Comparison of ENCODE assay signal across 8 cellular contexts in genomic region chr19:36113895-36114762, GRCh38. TPM values are rescaled to one million over a fixed set of nuclear protein-coding genes. Genes with fewer than 3 reads are reported as not detected.
A peak's percentile ranks its signal among the peaks of the same experiment; 100 is the strongest.
DNase-seq lines count a peak whose midpoint lies in the region; ATAC-seq and TF ChIP-seq lines count a peak whose summit lies in the region.

No MANE protein-coding gene starts in this region.

- H3K4me3 ChIP-seq in OCI-LY3 (ENCODE audit: low read length), result peak overlapping the region; percentile 88

- peak overlapping the region; percentile 11; the same call in 1 of the 2 replicates for H2AFZ ChIP-seq in OCI-LY3 (ENCODE audit: low read depth, low read length)

- H3K79me2 ChIP-seq in OCI-LY3 (ENCODE audit: low read length), result peaks cover 26% of the 10 kb centered on the region

- H3K4me1 Mint-ChIP-seq in MCF 10A (ENCODE audit: insufficient read depth, unreplicated experiment), result peaks cover 17% of the 10 kb centered on the region

- POLR2A ChIA-PET in MCF 10A (lab: Yijun Ruan, JAX), result interaction anchor here (0.6 to 3.7 kb wide), 28 partner anchors 8 to 1889 kb away, joined by 3 to 32 read pairs (median 4); partner anchors contain the start of genes ALKBH6, CAPNS1, NFKBID and PSENEN

- no peak for TF ChIP-seq CTCF in C4-2B (conservative IDR thresholded peaks at IDR 0.05)
- TF ChIP-seq CTCF in OCI-LY3 (IDR thresholded peaks at IDR 0.05; ENCODE audit: low read depth, low read length), result 0 out of 2 replicates have a peak, but pooled peaks have one; percentile 3
- no peak for TF ChIP-seq CTCF in MCF 10A (IDR thresholded peaks at IDR 0.05; ENCODE audit: unreplicated experiment)

- CTCF ChIA-PET in MCF 10A (lab: Yijun Ruan, JAX), result interaction anchor here (0.7 to 4.3 kb wide), 6 partner anchors 14 to 233 kb away, joined by 3 to 27 read pairs (median 6); no protein-coding TSS in a partner anchor

- no peaks in the 10 kb centered on the region for H3K9me3 Mint-ChIP-seq in MCF 10A (ENCODE audit: unreplicated experiment)

- 0 out of 2 replicates have a peak, but pooled peaks cover 3% of the 10 kb centered on the region for H4K20me1 ChIP-seq in OCI-LY3 (ENCODE audit: insufficient read depth, low read length)

- H3K36me3 Mint-ChIP-seq in MCF 10A (ENCODE audit: insufficient read depth, unreplicated experiment), result peaks cover 69% of the 10 kb centered on the region

- peak overlapping the region; percentile 91 for H3K4me3 Mint-ChIP-seq in MCF 10A (ENCODE audit: unreplicated experiment)

- ATAC-seq in GM21717 (IDR thresholded peaks at IDR 0.05; ENCODE audit: unreplicated experiment), result peak; percentile 7

- no peaks in the 10 kb centered on the region for H3K27me3 Mint-ChIP-seq in MCF 10A (ENCODE audit: insufficient read depth, unreplicated experiment)

- H3K4me2 ChIP-seq in OCI-LY3 (ENCODE audit: low read length), result peak overlapping the region; percentile 74

- DNase-seq in MCF 10A (ENCODE audit: unreplicated experiment) (peak; percentile 40), SIG-M5 treated with dmso at 0.1 percent for 504 hours (lab: John Stamatoyannopoulos, UW; ENCODE audit: unreplicated experiment) (no peak), inferior parietal cortex (ENCODE audit: extremely low spot score) (no peak)
- peak; percentile 4 to 16 for DNase-seq in stimulated activated CD4-positive, alpha-beta T cell treated with anti-CD3 and anti-CD28 coated beads, Interleukin-4, amount 100 ng/mL, for 4 hours

- peak overlapping the region; percentile 94 for H3K27ac Mint-ChIP-seq in MCF 10A (ENCODE audit: low read depth, unreplicated experiment)

- BruUV-seq in MCF 10A (replicated peaks; lab: Mats Ljungman, UMichigan), result TSS peak; percentile 65

- H3K36me3 ChIP-seq in OCI-LY3 (replicated peaks; ENCODE audit: low read depth, low read length), result peaks cover 29% of the 10 kb centered on the region

- intact Hi-C loops in MCF 10A (cut with micrococcal nuclease), result loop anchor here (1.0 to 10.0 kb wide), 3 partner anchors 23 to 229 kb away; no protein-coding TSS in a partner anchor

- H3K27ac ChIP-seq in C4-2B, result peak overlapping the region; percentile 91
- H3K27ac ChIP-seq in OCI-LY3 (ENCODE audit: low read length), result peak overlapping the region; percentile 77
- H3K27ac ChIP-seq in layer of hippocampus (ENCODE audit: low read depth, low read length), result peak overlapping the region; percentile 95

- H3K9ac ChIP-seq in OCI-LY3 (ENCODE audit: low read length), result peak overlapping the region; percentile 94

- H3K9me3 ChIP-seq in OCI-LY3 (ENCODE audit: insufficient read depth, low read length), result no peaks in the 10 kb centered on the region

- H3K4me1 ChIP-seq in OCI-LY3 (ENCODE audit: low read length), result peaks cover 19% of the 10 kb centered on the region

- no peaks in the 10 kb centered on the region for H3K27me3 ChIP-seq in OCI-LY3 (ENCODE audit: low read depth, low read length)
- H3K27me3 ChIP-seq in layer of hippocampus (ENCODE audit: control insufficient read depth, insufficient read depth, low read length), result no peaks in the 10 kb centered on the region

RNA-seq across cellular contexts. Expression of gene POLR2I, which starts 0.5 kb away (rescaled TPM):
- total RNA-seq in MCF 10A (2022), result 112 and 126 TPM in 2 replicates

RNA-seq across cellular contexts. Expression of gene TBCB, which starts 1.1 kb away (rescaled TPM):
- 101 and 122 TPM in 2 replicates for total RNA-seq in MCF 10A (2022)

RNA-seq across cellular contexts. Expression of gene OVOL3, which starts 3.2 kb away (rescaled TPM):
- not detected in 2 replicates for total RNA-seq in MCF 10A (2022)

RNA-seq across cellular contexts. Expression of gene CAPNS1, which starts 25.7 kb away (rescaled TPM):
- 666 and 788 TPM in 2 replicates for total RNA-seq in MCF 10A (2022)

RNA-seq across cellular contexts. Expression of gene COX7A1, which starts 38.1 kb away (rescaled TPM):
- not detected in 2 replicates for total RNA-seq in MCF 10A (2022)

Comparison
In these comparisons a context has a peak if more than half of its experiments do, and no peak if none do; other contexts are left out.
1. DNase-seq: peak in MCF 10A (single experiment) and stimulated activated CD4-positive, alpha-beta T cell treated with anti-CD3 and anti-CD28 coated beads, Interleukin-4, amount 100 ng/mL, for 4 hours (2 of 2); none in SIG-M5 treated with dmso at 0.1 percent for 504 hours (single experiment) and inferior parietal cortex (single experiment).
2. Peak in every context shown above with its lines, with median percentiles within 50 percentile points of each other: H3K27ac ChIP-seq.